2 cellular contexts compared by ENCODE assay signal in the genomic region with DNA sequence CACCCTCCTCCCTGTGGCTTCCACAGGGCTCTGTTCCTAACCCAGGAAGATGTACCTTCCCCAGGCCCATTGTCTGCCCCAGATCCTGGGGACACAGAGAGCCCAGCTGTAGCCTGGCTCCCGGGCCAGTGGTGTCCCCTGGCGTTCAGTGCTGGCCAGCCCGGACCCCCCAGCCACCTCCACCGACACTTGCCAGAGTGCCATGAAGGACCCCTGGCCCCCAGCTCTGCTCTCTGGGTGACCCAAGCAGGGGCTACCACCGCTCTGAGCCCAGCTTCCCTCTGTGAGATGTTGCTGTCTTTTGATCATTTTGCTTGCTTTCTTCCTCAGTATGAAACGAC.
TF ChIP-seq lines count a peak whose summit lies in the region.

No MANE protein-coding gene starts in this region.

TF ChIP-seq in GM23338, 12 proteins besides CTCF, POLR2A, EP300 and RAD21:
- no peak for TF ChIP-seq EZH2phosphoT487 (IDR thresholded peaks at IDR 0.05; ENCODE audit: unreplicated experiment)
- TF ChIP-seq NANOG (IDR thresholded peaks at IDR 0.05; ENCODE audit: borderline replicate concordance): no peak
- TF ChIP-seq ZNF331 (CRISPR knock-in tag; IDR thresholded peaks at IDR 0.05; ENCODE audit: low read depth): no peak
- no peak for TF ChIP-seq CREB1 (CRISPR knock-in tag; IDR thresholded peaks at IDR 0.05; ENCODE audit: low read depth)
- TF ChIP-seq, protein P1, sequence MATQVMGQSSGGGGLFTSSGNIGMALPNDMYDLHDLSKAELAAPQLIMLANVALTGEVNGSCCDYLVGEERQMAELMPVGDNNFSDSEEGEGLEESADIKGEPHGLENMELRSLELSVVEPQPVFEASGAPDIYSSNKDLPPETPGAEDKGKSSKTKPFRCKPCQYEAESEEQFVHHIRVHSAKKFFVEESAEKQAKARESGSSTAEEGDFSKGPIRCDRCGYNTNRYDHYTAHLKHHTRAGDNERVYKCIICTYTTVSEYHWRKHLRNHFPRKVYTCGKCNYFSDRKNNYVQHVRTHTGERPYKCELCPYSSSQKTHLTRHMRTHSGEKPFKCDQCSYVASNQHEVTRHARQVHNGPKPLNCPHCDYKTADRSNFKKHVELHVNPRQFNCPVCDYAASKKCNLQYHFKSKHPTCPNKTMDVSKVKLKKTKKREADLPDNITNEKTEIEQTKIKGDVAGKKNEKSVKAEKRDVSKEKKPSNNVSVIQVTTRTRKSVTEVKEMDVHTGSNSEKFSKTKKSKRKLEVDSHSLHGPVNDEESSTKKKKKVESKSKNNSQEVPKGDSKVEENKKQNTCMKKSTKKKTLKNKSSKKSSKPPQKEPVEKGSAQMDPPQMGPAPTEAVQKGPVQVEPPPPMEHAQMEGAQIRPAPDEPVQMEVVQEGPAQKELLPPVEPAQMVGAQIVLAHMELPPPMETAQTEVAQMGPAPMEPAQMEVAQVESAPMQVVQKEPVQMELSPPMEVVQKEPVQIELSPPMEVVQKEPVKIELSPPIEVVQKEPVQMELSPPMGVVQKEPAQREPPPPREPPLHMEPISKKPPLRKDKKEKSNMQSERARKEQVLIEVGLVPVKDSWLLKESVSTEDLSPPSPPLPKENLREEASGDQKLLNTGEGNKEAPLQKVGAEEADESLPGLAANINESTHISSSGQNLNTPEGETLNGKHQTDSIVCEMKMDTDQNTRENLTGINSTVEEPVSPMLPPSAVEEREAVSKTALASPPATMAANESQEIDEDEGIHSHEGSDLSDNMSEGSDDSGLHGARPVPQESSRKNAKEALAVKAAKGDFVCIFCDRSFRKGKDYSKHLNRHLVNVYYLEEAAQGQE (IDR thresholded peaks at IDR 0.05; ENCODE audit: unreplicated experiment): no peak
- TF ChIP-seq STAT1 (IDR thresholded peaks at IDR 0.05; ENCODE audit: unreplicated experiment): no peak
- no peak for TF ChIP-seq ZNF114 (CRISPR knock-in tag; IDR thresholded peaks at IDR 0.05)
- TF ChIP-seq, protein P2, sequence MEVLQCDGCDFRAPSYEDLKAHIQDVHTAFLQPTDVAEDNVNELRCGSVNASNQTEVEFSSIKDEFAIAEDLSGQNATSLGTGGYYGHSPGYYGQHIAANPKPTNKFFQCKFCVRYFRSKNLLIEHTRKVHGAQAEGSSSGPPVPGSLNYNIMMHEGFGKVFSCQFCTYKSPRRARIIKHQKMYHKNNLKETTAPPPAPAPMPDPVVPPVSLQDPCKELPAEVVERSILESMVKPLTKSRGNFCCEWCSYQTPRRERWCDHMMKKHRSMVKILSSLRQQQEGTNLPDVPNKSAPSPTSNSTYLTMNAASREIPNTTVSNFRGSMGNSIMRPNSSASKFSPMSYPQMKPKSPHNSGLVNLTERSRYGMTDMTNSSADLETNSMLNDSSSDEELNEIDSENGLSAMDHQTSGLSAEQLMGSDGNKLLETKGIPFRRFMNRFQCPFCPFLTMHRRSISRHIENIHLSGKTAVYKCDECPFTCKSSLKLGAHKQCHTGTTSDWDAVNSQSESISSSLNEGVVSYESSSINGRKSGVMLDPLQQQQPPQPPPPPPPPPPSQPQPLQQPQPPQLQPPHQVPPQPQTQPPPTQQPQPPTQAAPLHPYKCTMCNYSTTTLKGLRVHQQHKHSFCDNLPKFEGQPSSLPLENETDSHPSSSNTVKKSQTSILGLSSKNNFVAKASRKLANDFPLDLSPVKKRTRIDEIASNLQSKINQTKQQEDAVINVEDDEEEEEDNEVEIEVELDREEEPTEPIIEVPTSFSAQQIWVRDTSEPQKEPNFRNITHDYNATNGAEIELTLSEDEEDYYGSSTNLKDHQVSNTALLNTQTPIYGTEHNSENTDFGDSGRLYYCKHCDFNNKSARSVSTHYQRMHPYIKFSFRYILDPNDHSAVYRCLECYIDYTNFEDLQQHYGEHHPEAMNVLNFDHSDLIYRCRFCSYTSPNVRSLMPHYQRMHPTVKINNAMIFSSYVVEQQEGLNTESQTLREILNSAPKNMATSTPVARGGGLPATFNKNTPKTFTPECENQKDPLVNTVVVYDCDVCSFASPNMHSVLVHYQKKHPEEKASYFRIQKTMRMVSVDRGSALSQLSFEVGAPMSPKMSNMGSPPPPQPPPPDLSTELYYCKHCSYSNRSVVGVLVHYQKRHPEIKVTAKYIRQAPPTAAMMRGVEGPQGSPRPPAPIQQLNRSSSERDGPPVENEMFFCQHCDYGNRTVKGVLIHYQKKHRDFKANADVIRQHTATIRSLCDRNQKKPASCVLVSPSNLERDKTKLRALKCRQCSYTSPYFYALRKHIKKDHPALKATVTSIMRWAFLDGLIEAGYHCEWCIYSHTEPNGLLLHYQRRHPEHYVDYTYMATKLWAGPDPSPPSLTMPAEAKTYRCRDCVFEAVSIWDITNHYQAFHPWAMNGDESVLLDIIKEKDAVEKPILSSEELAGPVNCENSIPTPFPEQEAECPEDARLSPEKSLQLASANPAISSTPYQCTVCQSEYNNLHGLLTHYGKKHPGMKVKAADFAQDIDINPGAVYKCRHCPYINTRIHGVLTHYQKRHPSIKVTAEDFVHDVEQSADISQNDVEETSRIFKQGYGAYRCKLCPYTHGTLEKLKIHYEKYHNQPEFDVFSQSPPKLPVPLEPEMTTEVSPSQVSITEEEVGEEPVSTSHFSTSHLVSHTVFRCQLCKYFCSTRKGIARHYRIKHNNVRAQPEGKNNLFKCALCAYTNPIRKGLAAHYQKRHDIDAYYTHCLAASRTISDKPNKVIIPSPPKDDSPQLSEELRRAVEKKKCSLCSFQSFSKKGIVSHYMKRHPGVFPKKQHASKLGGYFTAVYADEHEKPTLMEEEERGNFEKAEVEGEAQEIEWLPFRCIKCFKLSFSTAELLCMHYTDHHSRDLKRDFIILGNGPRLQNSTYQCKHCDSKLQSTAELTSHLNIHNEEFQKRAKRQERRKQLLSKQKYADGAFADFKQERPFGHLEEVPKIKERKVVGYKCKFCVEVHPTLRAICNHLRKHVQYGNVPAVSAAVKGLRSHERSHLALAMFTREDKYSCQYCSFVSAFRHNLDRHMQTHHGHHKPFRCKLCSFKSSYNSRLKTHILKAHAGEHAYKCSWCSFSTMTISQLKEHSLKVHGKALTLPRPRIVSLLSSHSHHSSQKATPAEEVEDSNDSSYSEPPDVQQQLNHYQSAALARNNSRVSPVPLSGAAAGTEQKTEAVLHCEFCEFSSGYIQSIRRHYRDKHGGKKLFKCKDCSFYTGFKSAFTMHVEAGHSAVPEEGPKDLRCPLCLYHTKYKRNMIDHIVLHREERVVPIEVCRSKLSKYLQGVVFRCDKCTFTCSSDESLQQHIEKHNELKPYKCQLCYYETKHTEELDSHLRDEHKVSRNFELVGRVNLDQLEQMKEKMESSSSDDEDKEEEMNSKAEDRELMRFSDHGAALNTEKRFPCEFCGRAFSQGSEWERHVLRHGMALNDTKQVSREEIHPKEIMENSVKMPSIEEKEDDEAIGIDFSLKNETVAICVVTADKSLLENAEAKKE (CRISPR knock-in tag; IDR thresholded peaks at IDR 0.05): no peak
- TF ChIP-seq POLR2AphosphoS5 (IDR thresholded peaks at IDR 0.05; ENCODE audit: low read depth): no peak

TF ChIP-seq in GM12878, 131 proteins besides CTCF, POLR2A, EP300 and RAD21:
- no peak for TF ChIP-seq CBX5 (IDR thresholded peaks at IDR 0.05; ENCODE audit: low read depth)
- TF ChIP-seq HCFC1 (IDR thresholded peaks at IDR 0.05; ENCODE audit: low read length): no peak
- TF ChIP-seq RAD51 (IDR thresholded peaks at IDR 0.05): no peak
- TF ChIP-seq, protein P3, sequence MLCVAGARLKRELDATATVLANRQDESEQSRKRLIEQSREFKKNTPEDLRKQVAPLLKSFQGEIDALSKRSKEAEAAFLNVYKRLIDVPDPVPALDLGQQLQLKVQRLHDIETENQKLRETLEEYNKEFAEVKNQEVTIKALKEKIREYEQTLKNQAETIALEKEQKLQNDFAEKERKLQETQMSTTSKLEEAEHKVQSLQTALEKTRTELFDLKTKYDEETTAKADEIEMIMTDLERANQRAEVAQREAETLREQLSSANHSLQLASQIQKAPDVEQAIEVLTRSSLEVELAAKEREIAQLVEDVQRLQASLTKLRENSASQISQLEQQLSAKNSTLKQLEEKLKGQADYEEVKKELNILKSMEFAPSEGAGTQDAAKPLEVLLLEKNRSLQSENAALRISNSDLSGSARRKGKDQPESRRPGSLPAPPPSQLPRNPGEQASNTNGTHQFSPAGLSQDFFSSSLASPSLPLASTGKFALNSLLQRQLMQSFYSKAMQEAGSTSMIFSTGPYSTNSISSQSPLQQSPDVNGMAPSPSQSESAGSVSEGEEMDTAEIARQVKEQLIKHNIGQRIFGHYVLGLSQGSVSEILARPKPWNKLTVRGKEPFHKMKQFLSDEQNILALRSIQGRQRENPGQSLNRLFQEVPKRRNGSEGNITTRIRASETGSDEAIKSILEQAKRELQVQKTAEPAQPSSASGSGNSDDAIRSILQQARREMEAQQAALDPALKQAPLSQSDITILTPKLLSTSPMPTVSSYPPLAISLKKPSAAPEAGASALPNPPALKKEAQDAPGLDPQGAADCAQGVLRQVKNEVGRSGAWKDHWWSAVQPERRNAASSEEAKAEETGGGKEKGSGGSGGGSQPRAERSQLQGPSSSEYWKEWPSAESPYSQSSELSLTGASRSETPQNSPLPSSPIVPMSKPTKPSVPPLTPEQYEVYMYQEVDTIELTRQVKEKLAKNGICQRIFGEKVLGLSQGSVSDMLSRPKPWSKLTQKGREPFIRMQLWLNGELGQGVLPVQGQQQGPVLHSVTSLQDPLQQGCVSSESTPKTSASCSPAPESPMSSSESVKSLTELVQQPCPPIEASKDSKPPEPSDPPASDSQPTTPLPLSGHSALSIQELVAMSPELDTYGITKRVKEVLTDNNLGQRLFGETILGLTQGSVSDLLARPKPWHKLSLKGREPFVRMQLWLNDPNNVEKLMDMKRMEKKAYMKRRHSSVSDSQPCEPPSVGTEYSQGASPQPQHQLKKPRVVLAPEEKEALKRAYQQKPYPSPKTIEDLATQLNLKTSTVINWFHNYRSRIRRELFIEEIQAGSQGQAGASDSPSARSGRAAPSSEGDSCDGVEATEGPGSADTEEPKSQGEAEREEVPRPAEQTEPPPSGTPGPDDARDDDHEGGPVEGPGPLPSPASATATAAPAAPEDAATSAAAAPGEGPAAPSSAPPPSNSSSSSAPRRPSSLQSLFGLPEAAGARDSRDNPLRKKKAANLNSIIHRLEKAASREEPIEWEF (IDR thresholded peaks at IDR 0.05; ENCODE audit: insufficient replicate concordance, low read depth, low read length): no peak
- TF ChIP-seq, protein P4, sequence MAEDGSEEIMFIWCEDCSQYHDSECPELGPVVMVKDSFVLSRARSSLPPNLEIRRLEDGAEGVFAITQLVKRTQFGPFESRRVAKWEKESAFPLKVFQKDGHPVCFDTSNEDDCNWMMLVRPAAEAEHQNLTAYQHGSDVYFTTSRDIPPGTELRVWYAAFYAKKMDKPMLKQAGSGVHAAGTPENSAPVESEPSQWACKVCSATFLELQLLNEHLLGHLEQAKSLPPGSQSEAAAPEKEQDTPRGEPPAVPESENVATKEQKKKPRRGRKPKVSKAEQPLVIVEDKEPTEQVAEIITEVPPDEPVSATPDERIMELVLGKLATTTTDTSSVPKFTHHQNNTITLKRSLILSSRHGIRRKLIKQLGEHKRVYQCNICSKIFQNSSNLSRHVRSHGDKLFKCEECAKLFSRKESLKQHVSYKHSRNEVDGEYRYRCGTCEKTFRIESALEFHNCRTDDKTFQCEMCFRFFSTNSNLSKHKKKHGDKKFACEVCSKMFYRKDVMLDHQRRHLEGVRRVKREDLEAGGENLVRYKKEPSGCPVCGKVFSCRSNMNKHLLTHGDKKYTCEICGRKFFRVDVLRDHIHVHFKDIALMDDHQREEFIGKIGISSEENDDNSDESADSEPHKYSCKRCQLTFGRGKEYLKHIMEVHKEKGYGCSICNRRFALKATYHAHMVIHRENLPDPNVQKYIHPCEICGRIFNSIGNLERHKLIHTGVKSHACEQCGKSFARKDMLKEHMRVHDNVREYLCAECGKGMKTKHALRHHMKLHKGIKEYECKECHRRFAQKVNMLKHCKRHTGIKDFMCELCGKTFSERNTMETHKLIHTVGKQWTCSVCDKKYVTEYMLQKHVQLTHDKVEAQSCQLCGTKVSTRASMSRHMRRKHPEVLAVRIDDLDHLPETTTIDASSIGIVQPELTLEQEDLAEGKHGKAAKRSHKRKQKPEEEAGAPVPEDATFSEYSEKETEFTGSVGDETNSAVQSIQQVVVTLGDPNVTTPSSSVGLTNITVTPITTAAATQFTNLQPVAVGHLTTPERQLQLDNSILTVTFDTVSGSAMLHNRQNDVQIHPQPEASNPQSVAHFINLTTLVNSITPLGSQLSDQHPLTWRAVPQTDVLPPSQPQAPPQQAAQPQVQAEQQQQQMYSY (CRISPR knock-in tag; IDR thresholded peaks at IDR 0.05): no peak
- TF ChIP-seq NRF1 (conservative IDR thresholded peaks at IDR 0.05; ENCODE audit: low read depth, low read length): no peak
- TF ChIP-seq CHD2 (IDR thresholded peaks at IDR 0.05; ENCODE audit: borderline replicate concordance, low read depth, low read length): no peak
- no peak for TF ChIP-seq SUPT20H (IDR thresholded peaks at IDR 0.05; ENCODE audit: borderline replicate concordance, control insufficient read depth, low read depth, low read length)
- no peak for TF ChIP-seq FOXM1 (IDR thresholded peaks at IDR 0.05; ENCODE audit: low read depth, low read length)
- TF ChIP-seq, protein P5, sequence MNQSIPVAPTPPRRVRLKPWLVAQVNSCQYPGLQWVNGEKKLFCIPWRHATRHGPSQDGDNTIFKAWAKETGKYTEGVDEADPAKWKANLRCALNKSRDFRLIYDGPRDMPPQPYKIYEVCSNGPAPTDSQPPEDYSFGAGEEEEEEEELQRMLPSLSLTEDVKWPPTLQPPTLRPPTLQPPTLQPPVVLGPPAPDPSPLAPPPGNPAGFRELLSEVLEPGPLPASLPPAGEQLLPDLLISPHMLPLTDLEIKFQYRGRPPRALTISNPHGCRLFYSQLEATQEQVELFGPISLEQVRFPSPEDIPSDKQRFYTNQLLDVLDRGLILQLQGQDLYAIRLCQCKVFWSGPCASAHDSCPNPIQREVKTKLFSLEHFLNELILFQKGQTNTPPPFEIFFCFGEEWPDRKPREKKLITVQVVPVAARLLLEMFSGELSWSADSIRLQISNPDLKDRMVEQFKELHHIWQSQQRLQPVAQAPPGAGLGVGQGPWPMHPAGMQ (IDR thresholded peaks at IDR 0.05; ENCODE audit: borderline replicate concordance): no peak
- no peak for TF ChIP-seq TCF7 (IDR thresholded peaks at IDR 0.05; ENCODE audit: borderline replicate concordance)
- TF ChIP-seq CHD1 (IDR thresholded peaks at IDR 0.05; ENCODE audit: low read depth, low read length): no peak
